Comparison of ENCODE assay signal across 19 cellular contexts in genomic region chr3:139619484-139619883, GRCh38.
"Had no signal": no experiment of that assay in that cellular context is flagged by ENCODE, and none has a peak within 500 bp of the region (broad histone marks: within the 10 kb centered on the region; RNA-seq: fewer than 3 reads in every experiment).

No MANE protein-coding gene starts in this region.

- DNase-seq: cortex of kidney; effector memory CD8-positive, alpha-beta T cell; erythroblast; foreskin fibroblast; gastrocnemius medialis; head of caudate nucleus; mesenchymal stem cell; mucosa of descending colon; naive B cell; pancreas; right lobe of liver; small intestine; stimulated activated CD4-positive, alpha-beta T cell treated with anti-CD3 and anti-CD28 coated beads, Interleukin-15, amount 100 ng/mL, for 24 hours; stimulated activated CD4-positive, alpha-beta T cell treated with anti-CD3 and anti-CD28 coated beads, Interleukin-2, amount 100 ng/mL, for 48 hours; stimulated activated naive B cell treated with anti-CD40 and anti-IgM and Interleukin-4, amounts not matched to agents 10 μg/mL and 1 μg/mL and 100 μg/mL, for 72 hours; upper lobe of left lung had no signal

- H3K9me3 ChIP-seq: gastrocnemius medialis, mucosa of descending colon, neutrophil, pancreas, right lobe of liver, thoracic aorta, tibial nerve, upper lobe of left lung had no signal

- H3K4me3 ChIP-seq: gastrocnemius medialis, mucosa of descending colon, pancreas, right lobe of liver, thoracic aorta, tibial nerve, upper lobe of left lung had no signal

- H3K36me3 ChIP-seq: gastrocnemius medialis, neutrophil, pancreas, right lobe of liver, thoracic aorta, tibial nerve, upper lobe of left lung had no signal

- H3K4me1 ChIP-seq: gastrocnemius medialis, pancreas, right lobe of liver, tibial nerve, upper lobe of left lung had no signal

- H3K27ac ChIP-seq: gastrocnemius medialis, neutrophil, pancreas, right lobe of liver, thoracic aorta, tibial nerve, upper lobe of left lung had no signal

- H3K27me3 ChIP-seq: gastrocnemius medialis, neutrophil, pancreas, right lobe of liver, tibial nerve, upper lobe of left lung had no signal
